8 cellular contexts compared by ENCODE assay signal in genomic region chr1:207751790-207752455, GRCh38. TPM values are rescaled to one million over a fixed set of nuclear protein-coding genes. Genes with fewer than 3 reads are reported as not detected.
DNase-seq lines count a peak whose midpoint lies in the region; TF ChIP-seq lines count a peak whose summit lies in the region.

Gene CD46, plus strand, starts transcription at chr1:207752054. Its CDS starts 159 bp downstream, at chr1:207752213.

- no peaks in the 10 kb centered on the region for H3K27me3 Mint-ChIP-seq in neural crest cell (ENCODE audit: low read depth)

- H4K20me1 ChIP-seq in MM.1S (ENCODE audit: insufficient read depth, low read length) = peaks cover 25% of the 10 kb centered on the region

- no peaks in the 10 kb centered on the region for H3K9me2 ChIP-seq in MM.1S (replicated peaks; ENCODE audit: insufficient read depth, low read length)

- in situ Hi-C loops in HAP-1 (cut with MboI; ENCODE audit: low sequenced_read_pairs) = no loop called here

- peak within 1 kb of the TSS; percentile 74 for H2AFZ ChIP-seq in MM.1S (ENCODE audit: low read length)

- peaks cover 40% of the 10 kb centered on the region for H3F3A ChIP-seq in MM.1S (ENCODE audit: insufficient read depth, low read length)

- H3K36me3 ChIP-seq in ES-I3 (ENCODE audit: insufficient read depth, low read length) (no peaks in the 10 kb centered on the region; the same call in 1 of the 2 replicates), HAP-1 (replicated peaks) (no peaks in the 10 kb centered on the region), MM.1S (replicated peaks; ENCODE audit: insufficient read depth, low read length) (no peaks in the 10 kb centered on the region), stomach smooth muscle (ENCODE audit: control insufficient read depth in 2 of 2, insufficient read depth in 2 of 2, low read length in 2 of 2) (no peaks in the 10 kb centered on the region)

- peak within 1 kb of the TSS; percentile 100 for H3K4me3 Mint-ChIP-seq in neural crest cell

- H3K27me3 ChIP-seq in HAP-1 (ENCODE audit: low read depth) (no peaks in the 10 kb centered on the region), MM.1S (replicated peaks; ENCODE audit: insufficient read depth, low read length) (no peaks in the 10 kb centered on the region), stomach smooth muscle (ENCODE audit: control insufficient read depth in 1 of 2, insufficient read depth in 2 of 2, low read length in 2 of 2) (no peaks in the 10 kb centered on the region)

- peak within 1 kb of the TSS; percentile 90 for H3K27ac ChIP-seq in MM.1S (ENCODE audit: low read length)
- peak within 1 kb of the TSS; percentile 94 for H3K27ac ChIP-seq in stomach smooth muscle (ENCODE audit: low read length)

- H3K9ac ChIP-seq in ES-I3 (ENCODE audit: low read depth, low read length) (peak within 1 kb of the TSS; percentile 88), MM.1S (ENCODE audit: low read length) (peak within 1 kb of the TSS; percentile 83), stomach smooth muscle (ENCODE audit: low read length in 2 of 2) (peak within 1 kb of the TSS; percentile 78 to 89)

- H3K4me3 ChIP-seq in HAP-1 = peak within 1 kb of the TSS; percentile 79
- H3K4me3 ChIP-seq in MM.1S (ENCODE audit: low read length) = peak within 1 kb of the TSS; percentile 85
- peak within 1 kb of the TSS; percentile 95 for H3K4me3 ChIP-seq in fibroblast of villous mesenchyme (ENCODE audit: low read depth, low read length)
- peak within 1 kb of the TSS; percentile 95 to 97 for H3K4me3 ChIP-seq in stomach smooth muscle (ENCODE audit: low read length in 2 of 2)

- peaks cover 3% of the 10 kb centered on the region for H3K9me3 Mint-ChIP-seq in neural crest cell

- H3K27ac Mint-ChIP-seq in neural crest cell (ENCODE audit: unreplicated experiment) = peak within 1 kb of the TSS; percentile 99

- H3K9me3 ChIP-seq in ES-I3 (ENCODE audit: control insufficient read depth, insufficient read depth, low read length) = no peaks in the 10 kb centered on the region
- H3K9me3 ChIP-seq in HAP-1 = no peaks in the 10 kb centered on the region
- H3K9me3 ChIP-seq in MM.1S (replicated peaks; ENCODE audit: insufficient read depth, low read length) = no peaks in the 10 kb centered on the region
- no peaks in the 10 kb centered on the region for H3K9me3 ChIP-seq in stomach smooth muscle (ENCODE audit: control insufficient read depth in 2 of 2, low read length in 2 of 2)

- H3K36me3 Mint-ChIP-seq in neural crest cell (ENCODE audit: low read depth) = peaks cover 4% of the 10 kb centered on the region

- H3K79me2 ChIP-seq in MM.1S (ENCODE audit: low read length) = peaks cover 57% of the 10 kb centered on the region

- H3K4me1 ChIP-seq in ES-I3 (ENCODE audit: insufficient read depth, low read length) = peaks cover 29% of the 10 kb centered on the region
- peaks cover 40% of the 10 kb centered on the region for H3K4me1 ChIP-seq in HAP-1
- H3K4me1 ChIP-seq in MM.1S (ENCODE audit: low read length) = peaks cover 51% of the 10 kb centered on the region
- peaks cover 25% of the 10 kb centered on the region for H3K4me1 ChIP-seq in stomach smooth muscle (ENCODE audit: control insufficient read depth, insufficient read depth, low read length)

- DNase-seq in HAP-1 (ENCODE audit: low spot score in 2 of 2) (peak; percentile 89 to 97), MM.1S (peak; percentile 100), SIG-M5 (lab: John Stamatoyannopoulos, UW) (peak; percentile 93), activated gamma-delta T cell (lab: John Stamatoyannopoulos, UW) (peak; percentile 89), fibroblast of villous mesenchyme (ENCODE audit: low read depth) (peak; percentile 91), neural crest cell (ENCODE audit: low read depth, low spot score) (peak; percentile 86)

- TF ChIP-seq CTCF in MM.1S (IDR thresholded peaks at IDR 0.05; ENCODE audit: low read length) (no peak), fibroblast of villous mesenchyme (IDR thresholded peaks at IDR 0.05; ENCODE audit: insufficient read depth, low read depth, low read length) (no peak), neural crest cell (conservative IDR thresholded peaks at IDR 0.05) (no peak)

- H3K4me1 Mint-ChIP-seq in neural crest cell = peaks cover 51% of the 10 kb centered on the region

- H3K4me2 ChIP-seq in MM.1S (ENCODE audit: low read depth, low read length) = peak within 1 kb of the TSS; percentile 82

RNA-seq across cellular contexts. Expression of gene CD46, which starts in this region (rescaled TPM):
- total RNA-seq in fibroblast of villous mesenchyme (107 and 153 TPM in 2 replicates), neural crest cell (93.8 and 98.7 TPM in 2 replicates)

Comparison
In these comparisons a context has a peak if more than half of its experiments do, and no peak if none do; other contexts are left out.
1. Peak in every context shown above with its lines: DNase-seq, H3K4me3 ChIP-seq and H3K27ac ChIP-seq.